Comparison of ENCODE assay signal across 21 cellular contexts in genomic region chr7:35571596-35572240, GRCh38.
DNase-seq lines count a peak whose midpoint lies in the region; ATAC-seq and TF ChIP-seq lines count a peak whose summit lies in the region.
"Had no signal": no experiment of that assay in that cellular context is flagged by ENCODE, and none has a peak within 500 bp of the region (broad histone marks: within the 10 kb centered on the region; RNA-seq: fewer than 3 reads in every experiment).

No MANE protein-coding gene starts in this region.

- H3K79me1 ChIP-seq in neuronal stem cell (ENCODE audit: low read depth, low read length) = no peaks in the 10 kb centered on the region

- H3K36me3 ChIP-seq in WERI-Rb-1 (no peaks in the 10 kb centered on the region), neuronal stem cell (replicated peaks in 1 of 2; ENCODE audit: control insufficient read depth in 2 of 2, insufficient read depth in 2 of 2, low read length in 2 of 2) (no peaks in the 10 kb centered on the region)
- H3K36me3 ChIP-seq: suprapubic skin had no signal

- H3K9ac ChIP-seq in neuronal stem cell (ENCODE audit: low read depth, low read length, poor library complexity) = no peak overlapping the region

- peak overlapping the region in 3 of 6 donors; percentile 29 to 66 (median 51) for H3K27ac Mint-ChIP-seq in naive B cell
- H3K27ac Mint-ChIP-seq: HFFc6 had no signal

- no peak overlapping the region for H2BK15ac ChIP-seq in neuronal stem cell (ENCODE audit: low read length)

- H3K4me3 Mint-ChIP-seq in naive B cell = peak overlapping the region in 6 of 8 donors; percentile 32 to 66 (median 62)
- H3K4me3 Mint-ChIP-seq: HFFc6 had no signal

- H2BK120ac ChIP-seq in neuronal stem cell (ENCODE audit: low read depth, low read length) = no peak overlapping the region

- no peak overlapping the region for H3K14ac ChIP-seq in neuronal stem cell (ENCODE audit: low read length)

- H4K91ac ChIP-seq in neuronal stem cell (ENCODE audit: low read depth, low read length, poor library complexity) = no peak overlapping the region

- H2AFZ ChIP-seq in neuronal stem cell (ENCODE audit: low read length) = no peak overlapping the region

- no peaks in the 10 kb centered on the region for H3K36me3 Mint-ChIP-seq in naive B cell

- no peak overlapping the region for H3K23ac ChIP-seq in neuronal stem cell (ENCODE audit: low read depth, low read length, poor library complexity)

- peaks cover 0 to 2% of the 10 kb centered on the region in 2 donors for H3K4me1 ChIP-seq in neuronal stem cell (ENCODE audit: control insufficient read depth in 2 of 2, insufficient read depth in 1 of 2, low read depth in 1 of 2, low read length in 2 of 2)
- H3K4me1 ChIP-seq: suprapubic skin had no signal

- H2BK12ac ChIP-seq in neuronal stem cell (ENCODE audit: low read length) = no peak overlapping the region

- no peak overlapping the region for H3K18ac ChIP-seq in neuronal stem cell (ENCODE audit: low read length)

- no peak for TF ChIP-seq CTCF in WERI-Rb-1 (IDR thresholded peaks at IDR 0.05; ENCODE audit: low read depth, low read length)

- no peak overlapping the region for H4K8ac ChIP-seq in neuronal stem cell (ENCODE audit: low read depth, low read length)

- H3K27ac ChIP-seq in WERI-Rb-1 (no peak overlapping the region), neuronal stem cell (replicated peaks; ENCODE audit: low read length) (no peak overlapping the region)
- H3K27ac ChIP-seq: dorsolateral prefrontal cortex, epithelial cell of prostate, suprapubic skin had no signal

- no peak overlapping the region for H3K4ac ChIP-seq in neuronal stem cell (ENCODE audit: low read length)

- H2BK5ac ChIP-seq in neuronal stem cell (ENCODE audit: low read length) = no peak overlapping the region

- no peaks in the 10 kb centered on the region for H3K27me3 ChIP-seq in WERI-Rb-1 (ENCODE audit: insufficient read depth, low read depth, severe bottlenecking)
- H3K27me3 ChIP-seq in neuronal stem cell (ENCODE audit: control insufficient read depth in 3 of 3, insufficient read depth in 3 of 3, low read depth in 1 of 3, low read length in 3 of 3) = no peaks in the 10 kb centered on the region
- H3K27me3 ChIP-seq: dorsolateral prefrontal cortex, suprapubic skin had no signal

- WGBS in neuronal stem cell (ENCODE audit: extremely low coverage in 2 of 2, insufficient read length in 2 of 2, insufficient replicate concordance in 1 of 2), 2 donors = no CpG with 5 or more reads among the region's 3 CpGs

- peak; percentile 76 to 81 for ATAC-seq in naive B cell (ENCODE audit: low read depth in 2 of 2)

- no peak overlapping the region for H2AK5ac ChIP-seq in neuronal stem cell (ENCODE audit: low read depth, low read length)

- H3K4me3 ChIP-seq in WERI-Rb-1 (ENCODE audit: low read depth, low read length) = no peak overlapping the region
- H3K4me3 ChIP-seq in neuronal stem cell (ENCODE audit: low read length in 2 of 2) = no peak overlapping the region
- H3K4me3 ChIP-seq: dorsolateral prefrontal cortex, suprapubic skin had no signal

- no peaks in the 10 kb centered on the region for H3K9me3 ChIP-seq in WERI-Rb-1 (ENCODE audit: severe bottlenecking)
- no peaks in the 10 kb centered on the region for H3K9me3 ChIP-seq in neuronal stem cell (replicated peaks in 1 of 2; ENCODE audit: control insufficient read depth in 2 of 2, insufficient read depth in 1 of 2, low read depth in 1 of 2, low read length in 2 of 2)
- H3K9me3 ChIP-seq: suprapubic skin had no signal

- DNase-seq in CD1c-positive myeloid dendritic cell (ENCODE audit: extremely low spot score) (peak; percentile 78), NOMO-1 (lab: John Stamatoyannopoulos, UW; ENCODE audit: unreplicated experiment in 2 of 2) (peak; percentile 45 to 90), WERI-Rb-1 (peak; percentile 35), naive B cell (peak; percentile 30), neuronal stem cell (ENCODE audit: low spot score) (no peak), kidney glomerular epithelial cell (lab: John Stamatoyannopoulos, UW) (no peak), NCI-H345 (lab: John Stamatoyannopoulos, UW) (no peak)
- DNase-seq in activated effector memory CD4-positive, alpha-beta T cell treated with anti-CD3 and anti-CD28 coated beads, Interleukin-2, amount 50 U/mL, for 16 hours = no peak
- DNase-seq: activated naive CD4-positive, alpha-beta T cell treated with Interleukin-2 at 50 U/mL for 16 hours; activated T-cell treated with anti-CD3 and anti-CD28 coated beads for 4 hours; caudate nucleus; DND-41; dorsolateral prefrontal cortex; foreskin melanocyte; HFFc6; midbrain; NCI-H1105 treated with DMSO at 0.1 percent for 48 hours; NCI-H526 treated with DMSO at 0.1 percent for 48 hours; stimulated activated CD4-positive, alpha-beta T cell treated with anti-CD3 and anti-CD28 coated beads, Interleukin-12 subunit alpha, Interleukin-12 subunit beta, amount 100 ng/mL, for 4 hours had no signal

- H3K27me3 Mint-ChIP-seq in naive B cell = peaks cover 0 to 3% (median 2%) of the 10 kb centered on the region in 3 donors

- H3K4me1 Mint-ChIP-seq in naive B cell = peaks cover 14 to 38% (median 33%) of the 10 kb centered on the region in 3 donors

- H3K4me2 ChIP-seq in neuronal stem cell (ENCODE audit: insufficient read depth, low read length, poor library complexity, severe bottlenecking) = no peak overlapping the region

- no peaks in the 10 kb centered on the region for H3K9me3 Mint-ChIP-seq in naive B cell
- H3K9me3 Mint-ChIP-seq: HFFc6 had no signal

Comparison
In these comparisons a context has a peak if more than half of its experiments do, and no peak if none do; other contexts are left out.
1. DNase-seq: peak in CD1c-positive myeloid dendritic cell (single experiment), NOMO-1 (2 of 2), WERI-Rb-1 (single experiment) and naive B cell (single experiment); none in neuronal stem cell (single experiment), kidney glomerular epithelial cell (single experiment), activated effector memory CD4-positive, alpha-beta T cell treated with anti-CD3 and anti-CD28 coated beads, Interleukin-2, amount 50 U/mL, for 16 hours (single experiment) and NCI-H345 (single experiment).